In genomic region chr2:132774189-132774588, GRCh38 we compare ENCODE assay signal across 25 cellular contexts.
"Had no signal": no experiment of that assay in that cellular context is flagged by ENCODE, and none has a peak within 500 bp of the region (broad histone marks: within the 10 kb centered on the region; RNA-seq: fewer than 3 reads in every experiment).

No MANE protein-coding gene starts in this region.

- ATAC-seq: activated T-cell treated with anti-CD3 and anti-CD28 coated beads, Interleukin-2, amount 50 U/mL, for 72 hours; body of pancreas; T-cell had no signal

- DNase-seq: activated CD4-positive, alpha-beta memory T cell treated with anti-CD3 and anti-CD28 coated beads, Interleukin-2, amount 10 ng/mL, durations not matched to agents 7 days and 5 days; activated CD4-positive, alpha-beta T cell treated with anti-CD3 and anti-CD28 coated beads, Interleukin-2, amount 50 U/mL, for 1 hour; activated CD4-positive, CD25-positive, alpha-beta regulatory T cell; activated naive CD4-positive, alpha-beta T cell treated with anti-CD3 and anti-CD28 coated beads, Interleukin-2, amount 50 U/mL, for 16 hours; activated naive CD8-positive, alpha-beta T cell treated with anti-CD3 and anti-CD28 coated beads, Interleukin-2, amount 10 ng/mL, durations not matched to agents 7 days and 5 days; activated T-cell treated with anti-CD3 and anti-CD28 coated beads, Interleukin-2, amount 50 U/mL, for 72 hours; adrenal gland; aorta; body of pancreas; central memory CD4-positive, alpha-beta T cell; Kasumi-1; KBM-7; NCI-H1105 treated with DMSO at 0.1 percent for 48 hours; NCI-H1436 treated with DMSO at 0.1 percent for 48 hours; NCI-H187; NCI-H2081; NCI-H510A treated with DMSO at 0.1 percent for 48 hours; NCI-H69; Peyer's patch; SHP77 treated with DMSO at 0.1 percent for 48 hours; T-cell; T-helper 2 cell; T1000 had no signal

- H3K27me3 ChIP-seq: adrenal gland, body of pancreas, Peyer's patch had no signal

- H3K4me1 ChIP-seq: adrenal gland, body of pancreas, Peyer's patch had no signal

- H3K36me3 ChIP-seq: adrenal gland, Peyer's patch had no signal

- FAIRE-seq: bronchial epithelial cell, TTC549 had no signal

- H3K9me3 ChIP-seq: adrenal gland, body of pancreas, Peyer's patch had no signal

- H3K4me3 ChIP-seq: adrenal gland, body of pancreas, Peyer's patch had no signal

- H3K27ac ChIP-seq: adrenal gland, body of pancreas, Peyer's patch had no signal
